ENCODE assay signal across 13 cellular contexts in the genomic region with DNA sequence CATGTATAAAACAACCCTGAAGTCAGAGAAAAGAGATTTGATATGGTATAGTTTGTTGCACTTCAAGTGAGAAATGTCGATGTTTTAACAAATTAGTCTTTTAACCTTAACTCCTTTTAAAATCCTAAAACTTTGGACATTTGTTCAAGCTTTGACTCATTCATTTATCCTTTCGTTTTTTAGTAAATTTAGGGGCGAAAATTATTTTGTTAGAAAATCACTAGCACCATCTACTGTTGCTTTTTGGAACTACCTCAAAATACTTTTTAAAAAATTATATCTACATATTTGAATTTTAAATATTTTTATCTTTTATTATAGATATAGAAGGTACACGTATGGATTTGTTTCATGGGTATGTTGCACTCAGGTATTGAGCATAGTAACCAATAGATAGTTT.
DNase-seq lines count a peak whose midpoint lies in the region; ATAC-seq and TF ChIP-seq lines count a peak whose summit lies in the region.
"Had no signal": no experiment of that assay in that cellular context is flagged by ENCODE, and none has a peak within 500 bp of the region (broad histone marks: within the 10 kb centered on the region; RNA-seq: fewer than 3 reads in every experiment).

No MANE protein-coding gene starts in this region.

- H3K4me1 Mint-ChIP-seq in chondrocyte (ENCODE audit: low read depth) (no peaks in the 10 kb centered on the region), CD14-positive monocyte (no peaks in the 10 kb centered on the region)
- no peaks in the 10 kb centered on the region for H3K4me1 Mint-ChIP-seq in effector memory CD8-positive, alpha-beta T cell (ENCODE audit: low read depth in 2 of 2)

- H3K4me3 Mint-ChIP-seq in chondrocyte (ENCODE audit: unreplicated experiment) (no peak overlapping the region), CD14-positive monocyte (no peak overlapping the region)
- no peak overlapping the region for H3K4me3 Mint-ChIP-seq in effector memory CD8-positive, alpha-beta T cell

- no peak for ATAC-seq in effector memory CD8-positive, alpha-beta T cell (replicated peaks)
- ATAC-seq: left cardiac atrium had no signal

- TF ChIP-seq CTCF in C4-2B (conservative IDR thresholded peaks at IDR 0.05) (peak; percentile 49), chondrocyte (IDR thresholded peaks at IDR 0.05) (peak; percentile 87), RWPE1 (conservative IDR thresholded peaks at IDR 0.05; ENCODE audit: low read depth) (no peak; the same call in 1 of the 2 replicates), CD14-positive monocyte (IDR thresholded peaks at IDR 0.05) (no peak)

- no peaks in the 10 kb centered on the region for H3K9me3 Mint-ChIP-seq in chondrocyte (ENCODE audit: low read depth)
- no peaks in the 10 kb centered on the region for H3K9me3 Mint-ChIP-seq in effector memory CD8-positive, alpha-beta T cell
- H3K9me3 Mint-ChIP-seq in CD14-positive monocyte, result no peaks in the 10 kb centered on the region

- POLR2A ChIA-PET in RWPE1 (lab: Yijun Ruan, JAX; ENCODE audit: low non-redundant PET), result no interaction called here

- H3K36me3 Mint-ChIP-seq in chondrocyte (ENCODE audit: low read depth) (no peaks in the 10 kb centered on the region), CD14-positive monocyte (no peaks in the 10 kb centered on the region)
- H3K36me3 Mint-ChIP-seq in effector memory CD8-positive, alpha-beta T cell (ENCODE audit: insufficient read depth), result no peaks in the 10 kb centered on the region

- DNase-seq in chondrocyte (ENCODE audit: low spot score), result no peak
- peak; percentile 2 for DNase-seq in myocyte (ENCODE audit: low read depth)
- DNase-seq in RWPE1 (ENCODE audit: low spot score), result no peak
- no peak for DNase-seq in substantia nigra (lab: John Stamatoyannopoulos, UW)
- no peak for DNase-seq in effector memory CD8-positive, alpha-beta T cell
- DNase-seq in CD14-positive monocyte (ENCODE audit: low spot score), result no peak
- DNase-seq: GF-D8; left cardiac atrium; NCI-H1436; stimulated activated naive CD4-positive, alpha-beta T cell had no signal

- peak; percentile 35 for TF ChIP-seq RAD21 in Ishikawa (IDR thresholded peaks at IDR 0.05; ENCODE audit: low read depth)

- H3K27ac ChIP-seq in C4-2B (no peak overlapping the region), RWPE1 (no peak overlapping the region), substantia nigra (ENCODE audit: low read depth, low read length, poor library complexity, severe bottlenecking) (no peak overlapping the region)
- H3K27ac ChIP-seq: SJCRH30 had no signal

- H3K27ac Mint-ChIP-seq in chondrocyte (ENCODE audit: unreplicated experiment), result no peak overlapping the region
- no peak overlapping the region for H3K27ac Mint-ChIP-seq in effector memory CD8-positive, alpha-beta T cell
- H3K27ac Mint-ChIP-seq in CD14-positive monocyte, result no peak overlapping the region

- CTCF ChIA-PET in RWPE1 (lab: Yijun Ruan, JAX), result interaction anchor here (1.3 kb wide), 1 partner anchor 433 kb away, joined by 8 read pairs; no protein-coding TSS in a partner anchor

- intact Hi-C loops in CD14-positive monocyte (cut with micrococcal nuclease), result no loop called here

- no peak for TF ChIP-seq EP300 in Ishikawa (IDR thresholded peaks at IDR 0.05; ENCODE audit: borderline replicate concordance)

- H3K27me3 Mint-ChIP-seq in chondrocyte (ENCODE audit: low read depth) (peaks cover 2% of the 10 kb centered on the region), CD14-positive monocyte (ENCODE audit: low read depth in 3 of 3) (no peaks in the 10 kb centered on the region)
- H3K27me3 Mint-ChIP-seq in effector memory CD8-positive, alpha-beta T cell, result no peaks in the 10 kb centered on the region

TF ChIP-seq in Ishikawa, 13 proteins besides CTCF, POLR2A, EP300 and RAD21:
- TF ChIP-seq, protein P1, sequence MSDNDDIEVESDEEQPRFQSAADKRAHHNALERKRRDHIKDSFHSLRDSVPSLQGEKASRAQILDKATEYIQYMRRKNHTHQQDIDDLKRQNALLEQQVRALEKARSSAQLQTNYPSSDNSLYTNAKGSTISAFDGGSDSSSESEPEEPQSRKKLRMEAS (IDR thresholded peaks at IDR 0.05), result no peak
- no peak for TF ChIP-seq TEAD4 (IDR thresholded peaks at IDR 0.05)
- no peak for TF ChIP-seq EGR1 (IDR thresholded peaks at IDR 0.05)
- TF ChIP-seq FOXM1 (IDR thresholded peaks at IDR 0.05; ENCODE audit: borderline replicate concordance, low read depth), result no peak
- TF ChIP-seq, protein P2, sequence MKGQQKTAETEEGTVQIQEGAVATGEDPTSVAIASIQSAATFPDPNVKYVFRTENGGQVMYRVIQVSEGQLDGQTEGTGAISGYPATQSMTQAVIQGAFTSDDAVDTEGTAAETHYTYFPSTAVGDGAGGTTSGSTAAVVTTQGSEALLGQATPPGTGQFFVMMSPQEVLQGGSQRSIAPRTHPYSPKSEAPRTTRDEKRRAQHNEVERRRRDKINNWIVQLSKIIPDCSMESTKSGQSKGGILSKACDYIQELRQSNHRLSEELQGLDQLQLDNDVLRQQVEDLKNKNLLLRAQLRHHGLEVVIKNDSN (IDR thresholded peaks at IDR 0.05), result no peak
- no peak for TF ChIP-seq CEBPB (IDR thresholded peaks at IDR 0.05)
- TF ChIP-seq ZBTB7A (IDR thresholded peaks at IDR 0.05; ENCODE audit: low read depth), result no peak
- no peak for TF ChIP-seq YY1 (IDR thresholded peaks at IDR 0.05; ENCODE audit: low read depth)
- TF ChIP-seq NFIC (IDR thresholded peaks at IDR 0.05), result no peak
- no peak for TF ChIP-seq CREB1 (IDR thresholded peaks at IDR 0.05; ENCODE audit: low read depth)
- no peak for TF ChIP-seq TCF12 (IDR thresholded peaks at IDR 0.05; ENCODE audit: low read depth)
- TF ChIP-seq TAF1 (IDR thresholded peaks at IDR 0.05; ENCODE audit: low read depth), result no peak
- TF ChIP-seq, protein P3, sequence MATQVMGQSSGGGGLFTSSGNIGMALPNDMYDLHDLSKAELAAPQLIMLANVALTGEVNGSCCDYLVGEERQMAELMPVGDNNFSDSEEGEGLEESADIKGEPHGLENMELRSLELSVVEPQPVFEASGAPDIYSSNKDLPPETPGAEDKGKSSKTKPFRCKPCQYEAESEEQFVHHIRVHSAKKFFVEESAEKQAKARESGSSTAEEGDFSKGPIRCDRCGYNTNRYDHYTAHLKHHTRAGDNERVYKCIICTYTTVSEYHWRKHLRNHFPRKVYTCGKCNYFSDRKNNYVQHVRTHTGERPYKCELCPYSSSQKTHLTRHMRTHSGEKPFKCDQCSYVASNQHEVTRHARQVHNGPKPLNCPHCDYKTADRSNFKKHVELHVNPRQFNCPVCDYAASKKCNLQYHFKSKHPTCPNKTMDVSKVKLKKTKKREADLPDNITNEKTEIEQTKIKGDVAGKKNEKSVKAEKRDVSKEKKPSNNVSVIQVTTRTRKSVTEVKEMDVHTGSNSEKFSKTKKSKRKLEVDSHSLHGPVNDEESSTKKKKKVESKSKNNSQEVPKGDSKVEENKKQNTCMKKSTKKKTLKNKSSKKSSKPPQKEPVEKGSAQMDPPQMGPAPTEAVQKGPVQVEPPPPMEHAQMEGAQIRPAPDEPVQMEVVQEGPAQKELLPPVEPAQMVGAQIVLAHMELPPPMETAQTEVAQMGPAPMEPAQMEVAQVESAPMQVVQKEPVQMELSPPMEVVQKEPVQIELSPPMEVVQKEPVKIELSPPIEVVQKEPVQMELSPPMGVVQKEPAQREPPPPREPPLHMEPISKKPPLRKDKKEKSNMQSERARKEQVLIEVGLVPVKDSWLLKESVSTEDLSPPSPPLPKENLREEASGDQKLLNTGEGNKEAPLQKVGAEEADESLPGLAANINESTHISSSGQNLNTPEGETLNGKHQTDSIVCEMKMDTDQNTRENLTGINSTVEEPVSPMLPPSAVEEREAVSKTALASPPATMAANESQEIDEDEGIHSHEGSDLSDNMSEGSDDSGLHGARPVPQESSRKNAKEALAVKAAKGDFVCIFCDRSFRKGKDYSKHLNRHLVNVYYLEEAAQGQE (IDR thresholded peaks at IDR 0.05; ENCODE audit: low read depth), result no peak

Comparison
In these comparisons a context has a peak if more than half of its experiments do, and no peak if none do; other contexts are left out.
1. CTCF ChIP-seq: peak in C4-2B (single experiment) and chondrocyte (single experiment); none in RWPE1 (single experiment) and CD14-positive monocyte (single experiment).